ENCODE assay signal across 1 cellular context in genomic region chr12:120741476-120742206, GRCh38.
TF ChIP-seq lines count a peak whose summit lies in the region.

No MANE protein-coding gene starts in this region.

TF ChIP-seq in HepG2, 621 proteins besides CTCF, POLR2A, EP300 and RAD21 (continues in another document):
- TF ChIP-seq SP1 (IDR thresholded peaks at IDR 0.05) (no peak), SP1 (CRISPR knock-in tag; IDR thresholded peaks at IDR 0.05) (no peak), ZNF788 (CRISPR knock-in tag; IDR thresholded peaks at IDR 0.05; ENCODE audit: borderline replicate concordance) (0 out of 2 replicates have a peak, but pooled peaks have one; percentile 18), ELK4 (CRISPR knock-in tag; IDR thresholded peaks at IDR 0.05; ENCODE audit: borderline replicate concordance) (no peak), ZMAT3 (CRISPR knock-in tag; conservative IDR thresholded peaks at IDR 0.05) (no peak), ZBED4 (CRISPR knock-in tag; IDR thresholded peaks at IDR 0.05; ENCODE audit: borderline replicate concordance) (peak; percentile 71; the same call in 1 of the 2 replicates), ZNF468 (CRISPR knock-in tag; IDR thresholded peaks at IDR 0.05) (no peak), PHF8 (CRISPR knock-in tag; IDR thresholded peaks at IDR 0.05) (peak; percentile 29; the same call in 1 of the 2 replicates), E2F2 (CRISPR knock-in tag; IDR thresholded peaks at IDR 0.05; ENCODE audit: borderline replicate concordance) (0 out of 2 replicates have a peak, but pooled peaks have one; percentile 21), FOXJ3 (CRISPR knock-in tag; IDR thresholded peaks at IDR 0.05; ENCODE audit: borderline replicate concordance) (no peak), ZBTB43 (CRISPR knock-in tag; conservative IDR thresholded peaks at IDR 0.05) (peak; percentile 59; the same call in 1 of the 2 replicates), ADNP (CRISPR knock-in tag; IDR thresholded peaks at IDR 0.05) (0 out of 2 replicates have a peak, but pooled peaks have one; percentile 11), ZNF225 (CRISPR knock-in tag; IDR thresholded peaks at IDR 0.05) (0 out of 2 replicates have a peak, but pooled peaks have one; percentile 52), MEIS2 (CRISPR knock-in tag; IDR thresholded peaks at IDR 0.05) (0 out of 2 replicates have a peak, but pooled peaks have one; percentile 16), KDM5B (CRISPR knock-in tag; IDR thresholded peaks at IDR 0.05; ENCODE audit: borderline replicate concordance) (peak; percentile 77), ZMYM4 (CRISPR knock-in tag; IDR thresholded peaks at IDR 0.05) (peak; percentile 7; the same call in 1 of the 2 replicates), TOPORS (CRISPR knock-in tag; IDR thresholded peaks at IDR 0.05) (no peak), ZNF350 (CRISPR knock-in tag; IDR thresholded peaks at IDR 0.05; ENCODE audit: borderline replicate concordance, low read depth) (peak; percentile 42), TEAD3 (CRISPR knock-in tag; optimal IDR thresholded peaks at IDR 0.05; ENCODE audit: borderline replicate concordance) (peak; percentile 23), ATF7 (IDR thresholded peaks at IDR 0.05) (no peak), ATF7 (CRISPR knock-in tag; IDR thresholded peaks at IDR 0.05) (no peak), ZSCAN25 (CRISPR knock-in tag; IDR thresholded peaks at IDR 0.05) (0 out of 2 replicates have a peak, but pooled peaks have one; percentile 30), NR0B2 (CRISPR knock-in tag; IDR thresholded peaks at IDR 0.05) (peak; percentile 17; the same call in 1 of the 2 replicates), ZNF549 (CRISPR knock-in tag; IDR thresholded peaks at IDR 0.05) (peak; percentile 90; the same call in 1 of the 2 replicates), HOXA3 (CRISPR knock-in tag; IDR thresholded peaks at IDR 0.05) (peak; percentile 15; the same call in 1 of the 2 replicates), HNF4G (IDR thresholded peaks at IDR 0.05; ENCODE audit: borderline replicate concordance, low read depth, low read length) (peak; percentile 62), HNF4G (CRISPR knock-in tag; IDR thresholded peaks at IDR 0.05; ENCODE audit: borderline replicate concordance, low read depth) (peak; percentile 68; the same call in 1 of the 2 replicates), ZFY (CRISPR knock-in tag; IDR thresholded peaks at IDR 0.05) (peak; percentile 47), ZMYM2 (CRISPR knock-in tag; IDR thresholded peaks at IDR 0.05) (0 out of 2 replicates have a peak, but pooled peaks have one; percentile 23), BCL6 (CRISPR knock-in tag; IDR thresholded peaks at IDR 0.05) (0 out of 2 replicates have a peak, but pooled peaks have one; percentile 19), ZBTB20 (CRISPR knock-in tag; IDR thresholded peaks at IDR 0.05; ENCODE audit: borderline replicate concordance, low read depth) (peak; percentile 48; the same call in 1 of the 2 replicates), GMEB1 (CRISPR knock-in tag; IDR thresholded peaks at IDR 0.05; ENCODE audit: borderline replicate concordance) (peak; percentile 49; the same call in 1 of the 2 replicates), ZNF792 (CRISPR knock-in tag; IDR thresholded peaks at IDR 0.05) (0 out of 2 replicates have a peak, but pooled peaks have one; percentile 31), ZSCAN22 (CRISPR knock-in tag; IDR thresholded peaks at IDR 0.05) (no peak), ZNF263 (CRISPR knock-in tag; IDR thresholded peaks at IDR 0.05) (peak; percentile 19; the same call in 1 of the 2 replicates), ZNF607 (CRISPR knock-in tag; IDR thresholded peaks at IDR 0.05; ENCODE audit: borderline replicate concordance) (no peak), ARNTL (CRISPR knock-in tag; IDR thresholded peaks at IDR 0.05) (no peak), ZNF646 (CRISPR knock-in tag; IDR thresholded peaks at IDR 0.05) (0 out of 2 replicates have a peak, but pooled peaks have one; percentile 16), YEATS4 (CRISPR knock-in tag; IDR thresholded peaks at IDR 0.05; ENCODE audit: borderline replicate concordance) (0 out of 2 replicates have a peak, but pooled peaks have one; percentile 27), ZNF768 (CRISPR knock-in tag; IDR thresholded peaks at IDR 0.05) (no peak), BORCS8-MEF2B (CRISPR knock-in tag; IDR thresholded peaks at IDR 0.05) (0 out of 2 replicates have a peak, but pooled peaks have one; percentile 22), POLR2G (IDR thresholded peaks at IDR 0.05; ENCODE audit: low read depth, low read length) (0 out of 2 replicates have a peak, but pooled peaks have one; percentile 56), ZNF850 (CRISPR knock-in tag; conservative IDR thresholded peaks at IDR 0.05) (no peak), SAFB2 (CRISPR knock-in tag; IDR thresholded peaks at IDR 0.05; ENCODE audit: borderline replicate concordance, low read depth) (0 out of 2 replicates have a peak, but pooled peaks have one; percentile 17), CEBPG (CRISPR knock-in tag; IDR thresholded peaks at IDR 0.05) (no peak), IRF2 (CRISPR knock-in tag; IDR thresholded peaks at IDR 0.05) (no peak), NR1H2 (CRISPR knock-in tag; IDR thresholded peaks at IDR 0.05; ENCODE audit: borderline replicate concordance, low read depth) (0 out of 2 replicates have a peak, but pooled peaks have one; percentile 27), ZNF567 (CRISPR knock-in tag; IDR thresholded peaks at IDR 0.05; ENCODE audit: borderline replicate concordance) (0 out of 2 replicates have a peak, but pooled peaks have one; percentile 19), ZNF777 (CRISPR knock-in tag; IDR thresholded peaks at IDR 0.05) (peak; percentile 70), ELF3 (CRISPR knock-in tag; IDR thresholded peaks at IDR 0.05) (0 out of 2 replicates have a peak, but pooled peaks have one; percentile 33), FOSL1 (CRISPR knock-in tag; IDR thresholded peaks at IDR 0.05; ENCODE audit: borderline replicate concordance) (no peak), PCBP2 (optimal IDR thresholded peaks at IDR 0.05; ENCODE audit: low read depth, low read length, poor library complexity, severe bottlenecking) (no peak)
